14 cellular contexts compared by ENCODE assay signal in the genomic region with DNA sequence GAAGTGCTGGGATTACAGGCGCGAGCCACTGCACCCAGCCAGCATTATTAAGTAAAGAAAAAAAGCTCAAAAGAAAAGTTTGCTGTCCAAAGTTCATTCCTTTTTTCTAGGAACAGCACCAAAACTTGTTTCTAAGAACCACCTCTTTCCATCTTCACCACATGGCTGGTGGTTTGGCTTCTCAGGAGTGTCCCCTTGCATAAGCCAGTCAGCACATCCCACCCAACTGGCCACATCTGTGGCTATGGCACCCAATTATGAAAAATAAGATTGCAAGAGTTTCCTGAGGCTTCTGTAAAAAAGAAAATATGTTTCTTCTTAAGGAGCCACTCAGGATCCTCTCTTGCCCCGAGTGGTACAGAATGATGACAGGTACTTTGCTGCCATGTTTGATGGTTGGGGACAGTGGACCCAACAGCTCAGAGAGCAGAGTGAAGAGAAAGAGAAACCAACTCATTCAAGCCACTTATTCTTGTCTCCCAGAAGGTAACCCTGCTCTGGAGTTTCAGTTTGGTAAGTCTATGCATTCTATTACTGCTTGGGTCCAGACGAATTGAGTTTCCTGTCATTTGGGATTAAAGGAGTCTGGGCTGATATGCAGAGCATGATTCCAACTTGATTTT.
DNase-seq lines count a peak whose midpoint lies in the region; ATAC-seq and TF ChIP-seq lines count a peak whose summit lies in the region.
"Had no signal": no experiment of that assay in that cellular context is flagged by ENCODE, and none has a peak within 500 bp of the region (broad histone marks: within the 10 kb centered on the region; RNA-seq: fewer than 3 reads in every experiment).

No MANE protein-coding gene starts in this region.

- TF ChIP-seq EP300 in gastroesophageal sphincter (IDR thresholded peaks at IDR 0.05), result no peak

- H3K79me2 ChIP-seq in neural progenitor cell (ENCODE audit: low read depth), result no peaks in the 10 kb centered on the region

- TF ChIP-seq POLR2A in gastroesophageal sphincter (IDR thresholded peaks at IDR 0.05), result no peak

- H3K9me3 ChIP-seq in neural progenitor cell (ENCODE audit: low read depth), result peaks cover 6% of the 10 kb centered on the region
- H3K9me3 ChIP-seq in gastroesophageal sphincter, result no peaks in the 10 kb centered on the region

- no peaks in the 10 kb centered on the region for H3F3A ChIP-seq in neural progenitor cell (ENCODE audit: low read depth)

- H3K27me3 Mint-ChIP-seq in stimulated activated naive CD8-positive, alpha-beta T cell treated with anti-CD3 and anti-CD28 coated beads, Interleukin-15, amount 100 ng/mL, for 72 hours, result peaks cover 41% of the 10 kb centered on the region
- peaks cover 16% of the 10 kb centered on the region for H3K27me3 Mint-ChIP-seq in activated CD8-positive, alpha-beta T cell treated with anti-CD3 and anti-CD28 coated beads for 36 hours
- peaks cover 13% of the 10 kb centered on the region for H3K27me3 Mint-ChIP-seq in neural progenitor cell (ENCODE audit: insufficient read depth, low read depth)

- no peaks in the 10 kb centered on the region for H4K20me1 ChIP-seq in neural progenitor cell (ENCODE audit: low read depth)
- H4K20me1 ChIP-seq: BLaER1 treated with 17β-estradiol and CSF1 and Interleukin-3, amounts not matched to agents 10 nM and 100 nM had no signal

- POLR2A ChIA-PET in activated CD8-positive, alpha-beta T cell treated with anti-CD3 and anti-CD28 coated beads for 36 hours (lab: Charles Lee), result no interaction called here

- CTCF ChIA-PET in activated CD8-positive, alpha-beta T cell treated with anti-CD3 and anti-CD28 coated beads for 36 hours (lab: Charles Lee), result interaction anchor here (1.8 kb wide), 1 partner anchor 29 kb away, joined by 4 read pairs; no protein-coding TSS in a partner anchor

- no peak for TF ChIP-seq CTCF in activated CD8-positive, alpha-beta T cell treated with anti-CD3 and anti-CD28 coated beads for 36 hours (IDR thresholded peaks at IDR 0.05)
- TF ChIP-seq CTCF in neural progenitor cell (IDR thresholded peaks at IDR 0.05) (no peak), gastroesophageal sphincter (IDR thresholded peaks at IDR 0.05) (no peak)

- H3K27ac ChIP-seq in neural progenitor cell, result no peak overlapping the region
- H3K27ac ChIP-seq in gastroesophageal sphincter, result no peak overlapping the region
- H3K27ac ChIP-seq: BLaER1 treated with 17β-estradiol and CSF1 and Interleukin-3, amounts not matched to agents 10 nM and 100 nM; GM23248 had no signal

- ATAC-seq in stimulated activated naive CD8-positive, alpha-beta T cell treated with anti-CD3 and anti-CD28 coated beads, Interleukin-15, amount 100 ng/mL, for 72 hours, result peak; percentile 84
- ATAC-seq in stimulated activated naive CD8-positive, alpha-beta T cell treated with anti-CD3 and anti-CD28 coated beads, Interleukin-15, Interleukin-2, amounts not matched to agents 100 U/mL and 50 U/mL, for 24 hours, result no peak
- ATAC-seq in activated CD8-positive, alpha-beta T cell treated with anti-CD3 and anti-CD28 coated beads for 36 hours, result no peak
- no peak for ATAC-seq in gastroesophageal sphincter
- ATAC-seq: CD8-positive, alpha-beta T cell; GM12878 had no signal

- WGBS in gastroesophageal sphincter (ENCODE audit: low coverage in 1 of 2), 2 donors, result 17 to 65% methylated on average over 1 to 4 of the region's 4 CpGs

- H3K36me3 ChIP-seq in neural progenitor cell (no peaks in the 10 kb centered on the region), gastroesophageal sphincter (no peaks in the 10 kb centered on the region)
- H3K36me3 ChIP-seq: BLaER1 treated with 17β-estradiol and CSF1 and Interleukin-3, amounts not matched to agents 10 nM and 100 nM had no signal

- H3K4me3 ChIP-seq in neural progenitor cell, result no peak overlapping the region
- no peak overlapping the region for H3K4me3 ChIP-seq in gastroesophageal sphincter
- H3K4me3 ChIP-seq: BLaER1 treated with 17β-estradiol and CSF1 and Interleukin-3, amounts not matched to agents 10 nM and 100 nM; GM12878; GM23248 had no signal

- H3K4me2 ChIP-seq in neural progenitor cell, result no peak overlapping the region
- H3K4me2 ChIP-seq: BLaER1 treated with 17β-estradiol and CSF1 and Interleukin-3, amounts not matched to agents 10 nM and 100 nM had no signal

- H3K4me1 Mint-ChIP-seq in stimulated activated naive CD8-positive, alpha-beta T cell treated with anti-CD3 and anti-CD28 coated beads, Interleukin-15, amount 100 ng/mL, for 72 hours, result peaks cover 5% of the 10 kb centered on the region
- no peaks in the 10 kb centered on the region for H3K4me1 Mint-ChIP-seq in activated CD8-positive, alpha-beta T cell treated with anti-CD3 and anti-CD28 coated beads for 36 hours (ENCODE audit: low read depth)
- peaks cover 33% of the 10 kb centered on the region for H3K4me1 Mint-ChIP-seq in neural progenitor cell
- H3K4me1 Mint-ChIP-seq: B cell had no signal

- intact Hi-C loops in activated CD8-positive, alpha-beta T cell treated with anti-CD3 and anti-CD28 coated beads for 36 hours (cut with micrococcal nuclease), result no loop called here

- peaks cover 0 to under 1% of the 10 kb centered on the region in 2 donors for H3K9me3 Mint-ChIP-seq in stimulated activated naive CD8-positive, alpha-beta T cell treated with anti-CD3 and anti-CD28 coated beads, Interleukin-15, amount 100 ng/mL, for 72 hours
- peaks cover 3% of the 10 kb centered on the region for H3K9me3 Mint-ChIP-seq in activated CD8-positive, alpha-beta T cell treated with anti-CD3 and anti-CD28 coated beads for 36 hours
- peaks cover 5% of the 10 kb centered on the region for H3K9me3 Mint-ChIP-seq in neural progenitor cell

- no peak overlapping the region for H3K9ac ChIP-seq in neural progenitor cell
- H3K9ac ChIP-seq: BLaER1 treated with 17β-estradiol and CSF1 and Interleukin-3, amounts not matched to agents 10 nM and 100 nM; GM23248 had no signal

- H3K4me1 ChIP-seq in neural progenitor cell (peaks cover 23% of the 10 kb centered on the region), gastroesophageal sphincter (no peaks in the 10 kb centered on the region)
- H3K4me1 ChIP-seq: BLaER1 treated with 17β-estradiol and CSF1 and Interleukin-3, amounts not matched to agents 10 nM and 100 nM had no signal

- H3K27ac Mint-ChIP-seq in stimulated activated naive CD8-positive, alpha-beta T cell treated with anti-CD3 and anti-CD28 coated beads, Interleukin-15, amount 100 ng/mL, for 72 hours, result peak overlapping the region in 1 of 2 donors; percentile 67
- H3K27ac Mint-ChIP-seq in activated CD8-positive, alpha-beta T cell treated with anti-CD3 and anti-CD28 coated beads for 36 hours, result no peak overlapping the region
- H3K27ac Mint-ChIP-seq in neural progenitor cell, result peak overlapping the region; percentile 24
- H3K27ac Mint-ChIP-seq: B cell; CD8-positive, alpha-beta T cell had no signal

- H3K36me3 Mint-ChIP-seq in activated CD8-positive, alpha-beta T cell treated with anti-CD3 and anti-CD28 coated beads for 36 hours (ENCODE audit: low read depth), result no peaks in the 10 kb centered on the region
- H3K36me3 Mint-ChIP-seq in neural progenitor cell, result peaks cover 2% of the 10 kb centered on the region
- H3K36me3 Mint-ChIP-seq: CD8-positive, alpha-beta T cell had no signal

- no peak overlapping the region for H2AFZ ChIP-seq in neural progenitor cell (replicated peaks)
- H2AFZ ChIP-seq: GM23248 had no signal

- peak in 1 of 2 donors; percentile 10 for DNase-seq in stimulated activated naive CD8-positive, alpha-beta T cell treated with anti-CD3 and anti-CD28 coated beads, Interleukin-15, amount 100 ng/mL, for 72 hours
- DNase-seq in stimulated activated naive CD8-positive, alpha-beta T cell treated with anti-CD3 and anti-CD28 coated beads, Interleukin-15, Interleukin-2, amounts not matched to agents 100 U/mL and 50 U/mL, for 24 hours, result no peak
- peak; percentile 13 for DNase-seq in activated CD8-positive, alpha-beta T cell treated with anti-CD3 and anti-CD28 coated beads for 36 hours
- DNase-seq in neural progenitor cell (ENCODE audit: low spot score), result no peak
- DNase-seq in NCI-H146 treated with DMSO at 0.1 percent for 48 hours (lab: John Stamatoyannopoulos, UW; ENCODE audit: unreplicated experiment), result no peak
- DNase-seq: Calu3; CD8-positive, alpha-beta T cell; DMS79 treated with DMSO at 0.1 percent for 48 hours; GM23248; HCEC 1CT had no signal

- peak overlapping the region in 1 of 2 donors; percentile 29 for H3K4me3 Mint-ChIP-seq in stimulated activated naive CD8-positive, alpha-beta T cell treated with anti-CD3 and anti-CD28 coated beads, Interleukin-15, amount 100 ng/mL, for 72 hours
- no peak overlapping the region for H3K4me3 Mint-ChIP-seq in activated CD8-positive, alpha-beta T cell treated with anti-CD3 and anti-CD28 coated beads for 36 hours
- no peak overlapping the region for H3K4me3 Mint-ChIP-seq in neural progenitor cell
- H3K4me3 Mint-ChIP-seq: B cell; CD8-positive, alpha-beta T cell had no signal

- H3K27me3 ChIP-seq in neural progenitor cell (no peaks in the 10 kb centered on the region), gastroesophageal sphincter (peaks cover 9% of the 10 kb centered on the region)
- H3K27me3 ChIP-seq: BLaER1 treated with 17β-estradiol and CSF1 and Interleukin-3, amounts not matched to agents 10 nM and 100 nM had no signal
